1 cellular context compared by ENCODE assay signal in genomic region chr21:17818158-17819113, GRCh38.
TF ChIP-seq lines count a peak whose summit lies in the region.

No MANE protein-coding gene starts in this region.

TF ChIP-seq in GM12878, 131 proteins besides CTCF, POLR2A, EP300 and RAD21 (continued from another document):
- TF ChIP-seq CUX1 (IDR thresholded peaks at IDR 0.05; ENCODE audit: insufficient replicate concordance, low read depth, low read length) = no peak
- peak; percentile 26 to 42; a peak in 1 of 4 replicates for TF ChIP-seq BHLHE40 (IDR thresholded peaks at IDR 0.05; ENCODE audit: borderline replicate concordance in 1 of 2, low read depth in 2 of 2, low read length in 1 of 2)
- TF ChIP-seq FOXM1 (IDR thresholded peaks at IDR 0.05; ENCODE audit: low read depth, low read length) = no peak
- no peak for TF ChIP-seq ZNF24 (IDR thresholded peaks at IDR 0.05)
- TF ChIP-seq, protein P1, sequence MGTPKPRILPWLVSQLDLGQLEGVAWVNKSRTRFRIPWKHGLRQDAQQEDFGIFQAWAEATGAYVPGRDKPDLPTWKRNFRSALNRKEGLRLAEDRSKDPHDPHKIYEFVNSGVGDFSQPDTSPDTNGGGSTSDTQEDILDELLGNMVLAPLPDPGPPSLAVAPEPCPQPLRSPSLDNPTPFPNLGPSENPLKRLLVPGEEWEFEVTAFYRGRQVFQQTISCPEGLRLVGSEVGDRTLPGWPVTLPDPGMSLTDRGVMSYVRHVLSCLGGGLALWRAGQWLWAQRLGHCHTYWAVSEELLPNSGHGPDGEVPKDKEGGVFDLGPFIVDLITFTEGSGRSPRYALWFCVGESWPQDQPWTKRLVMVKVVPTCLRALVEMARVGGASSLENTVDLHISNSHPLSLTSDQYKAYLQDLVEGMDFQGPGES (IDR thresholded peaks at IDR 0.05) = no peak
- TF ChIP-seq SMC3 (IDR thresholded peaks at IDR 0.05; ENCODE audit: borderline replicate concordance, low read length) = no peak
- no peak for TF ChIP-seq MEF2A (IDR thresholded peaks at IDR 0.05; ENCODE audit: insufficient read depth, low read depth, low read length)
- no peak for TF ChIP-seq SMAD5 (IDR thresholded peaks at IDR 0.05; ENCODE audit: low read depth)
- TF ChIP-seq SREBF1 (IDR thresholded peaks at IDR 0.05; ENCODE audit: low read length) = no peak
- TF ChIP-seq HSF1 (IDR thresholded peaks at IDR 0.05; ENCODE audit: low read depth, low read length) = no peak
- no peak for TF ChIP-seq ZNF274 (IDR thresholded peaks at IDR 0.05; ENCODE audit: insufficient read depth, insufficient read length)
- TF ChIP-seq CBX5 (IDR thresholded peaks at IDR 0.05; ENCODE audit: low read depth) = no peak
- no peak for TF ChIP-seq SMARCA5 (IDR thresholded peaks at IDR 0.05)
- TF ChIP-seq, protein P2, sequence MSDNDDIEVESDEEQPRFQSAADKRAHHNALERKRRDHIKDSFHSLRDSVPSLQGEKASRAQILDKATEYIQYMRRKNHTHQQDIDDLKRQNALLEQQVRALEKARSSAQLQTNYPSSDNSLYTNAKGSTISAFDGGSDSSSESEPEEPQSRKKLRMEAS (IDR thresholded peaks at IDR 0.05; ENCODE audit: low read depth, low read length) = peak; percentile 60
- no peak for TF ChIP-seq GABPA (IDR thresholded peaks at IDR 0.05; ENCODE audit: low read depth)
- no peak for TF ChIP-seq MYB (IDR thresholded peaks at IDR 0.05; ENCODE audit: borderline replicate concordance, low read depth, low read length)
- no peak for TF ChIP-seq BCL11A (IDR thresholded peaks at IDR 0.05; ENCODE audit: low read depth, low read length)
- TF ChIP-seq MXI1 (IDR thresholded peaks at IDR 0.05; ENCODE audit: low read depth, low read length) = peak; percentile 86
- TF ChIP-seq, protein P3, sequence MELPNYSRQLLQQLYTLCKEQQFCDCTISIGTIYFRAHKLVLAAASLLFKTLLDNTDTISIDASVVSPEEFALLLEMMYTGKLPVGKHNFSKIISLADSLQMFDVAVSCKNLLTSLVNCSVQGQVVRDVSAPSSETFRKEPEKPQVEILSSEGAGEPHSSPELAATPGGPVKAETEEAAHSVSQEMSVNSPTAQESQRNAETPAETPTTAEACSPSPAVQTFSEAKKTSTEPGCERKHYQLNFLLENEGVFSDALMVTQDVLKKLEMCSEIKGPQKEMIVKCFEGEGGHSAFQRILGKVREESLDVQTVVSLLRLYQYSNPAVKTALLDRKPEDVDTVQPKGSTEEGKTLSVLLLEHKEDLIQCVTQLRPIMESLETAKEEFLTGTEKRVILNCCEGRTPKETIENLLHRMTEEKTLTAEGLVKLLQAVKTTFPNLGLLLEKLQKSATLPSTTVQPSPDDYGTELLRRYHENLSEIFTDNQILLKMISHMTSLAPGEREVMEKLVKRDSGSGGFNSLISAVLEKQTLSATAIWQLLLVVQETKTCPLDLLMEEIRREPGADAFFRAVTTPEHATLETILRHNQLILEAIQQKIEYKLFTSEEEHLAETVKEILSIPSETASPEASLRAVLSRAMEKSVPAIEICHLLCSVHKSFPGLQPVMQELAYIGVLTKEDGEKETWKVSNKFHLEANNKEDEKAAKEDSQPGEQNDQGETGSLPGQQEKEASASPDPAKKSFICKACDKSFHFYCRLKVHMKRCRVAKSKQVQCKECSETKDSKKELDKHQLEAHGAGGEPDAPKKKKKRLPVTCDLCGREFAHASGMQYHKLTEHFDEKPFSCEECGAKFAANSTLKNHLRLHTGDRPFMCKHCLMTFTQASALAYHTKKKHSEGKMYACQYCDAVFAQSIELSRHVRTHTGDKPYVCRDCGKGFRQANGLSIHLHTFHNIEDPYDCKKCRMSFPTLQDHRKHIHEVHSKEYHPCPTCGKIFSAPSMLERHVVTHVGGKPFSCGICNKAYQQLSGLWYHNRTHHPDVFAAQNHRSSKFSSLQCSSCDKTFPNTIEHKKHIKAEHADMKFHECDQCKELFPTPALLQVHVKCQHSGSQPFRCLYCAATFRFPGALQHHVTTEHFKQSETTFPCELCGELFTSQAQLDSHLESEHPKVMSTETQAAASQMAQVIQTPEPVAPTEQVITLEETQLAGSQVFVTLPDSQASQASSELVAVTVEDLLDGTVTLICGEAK (IDR thresholded peaks at IDR 0.05; ENCODE audit: borderline replicate concordance) = no peak
